31 cellular contexts compared by ENCODE assay signal in the genomic region with DNA sequence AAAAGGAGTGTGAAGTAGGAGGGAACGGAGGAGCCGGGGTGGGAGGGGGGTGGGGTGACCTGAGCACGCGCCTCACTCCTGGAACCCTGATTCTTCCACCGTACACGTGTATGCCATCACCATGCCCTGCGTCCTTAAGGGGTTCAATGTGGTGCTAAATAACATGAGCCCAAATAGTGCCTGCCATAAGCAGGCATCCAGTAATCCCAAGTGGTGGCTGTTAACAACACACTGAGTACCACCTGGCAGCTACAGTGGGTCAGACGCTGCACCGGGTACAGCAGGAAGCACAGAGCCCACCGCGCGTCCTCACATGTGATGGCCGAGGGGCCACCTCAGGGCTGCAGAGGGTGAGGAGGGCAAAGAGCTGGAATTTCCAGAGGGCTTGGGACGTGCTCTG.
"Had no signal": no experiment of that assay in that cellular context is flagged by ENCODE, and none has a peak within 500 bp of the region (broad histone marks: within the 10 kb centered on the region; RNA-seq: fewer than 3 reads in every experiment).

No MANE protein-coding gene starts in this region.

- ATAC-seq: naive thymus-derived CD4-positive, alpha-beta T cell; natural killer cell; psoas muscle; sciatic nerve; stimulated activated memory B cell treated with anti-CD40 and anti-IgM and Interleukin-4, amounts not matched to agents 10 μg/mL and 1 μg/mL and 100 μg/mL, for 72 hours; stimulated activated naive CD8-positive, alpha-beta T cell treated with anti-CD3 and anti-CD28 coated beads, Interleukin-15, amount 100 ng/mL, for 72 hours; stimulated activated naive CD8-positive, alpha-beta T cell treated with anti-CD3 and anti-CD28 coated beads, Interleukin-15, Interleukin-2, amounts not matched to agents 100 U/mL and 50 U/mL, for 24 hours had no signal

- H3K36me3 Mint-ChIP-seq: natural killer cell; neural progenitor cell; stimulated activated memory B cell treated with anti-CD40 and anti-IgM and Interleukin-4, amounts not matched to agents 10 μg/mL and 1 μg/mL and 100 μg/mL, for 72 hours; type B pancreatic cell had no signal

- H3K4me3 ChIP-seq: neural progenitor cell, ovary, psoas muscle, skin epidermis, smooth muscle cell, spleen, suprapubic skin, testis, tibial artery, transverse colon, vagina had no signal

- H3K36me3 ChIP-seq: neural progenitor cell, ovary, spleen, suprapubic skin, transverse colon, vagina had no signal

- H3K4me1 Mint-ChIP-seq: natural killer cell; nephron; stimulated activated memory B cell treated with anti-CD40 and anti-IgM and Interleukin-4, amounts not matched to agents 10 μg/mL and 1 μg/mL and 100 μg/mL, for 72 hours; stimulated activated naive CD8-positive, alpha-beta T cell treated with anti-CD3 and anti-CD28 coated beads, Interleukin-15, amount 100 ng/mL, for 72 hours had no signal

- H3K9me3 Mint-ChIP-seq: type B pancreatic cell had no signal

- H3K27ac Mint-ChIP-seq: naive thymus-derived CD4-positive, alpha-beta T cell; natural killer cell; nephron; neural progenitor cell; progenitor cell of endocrine pancreas; stimulated activated memory B cell treated with anti-CD40 and anti-IgM and Interleukin-4, amounts not matched to agents 10 μg/mL and 1 μg/mL and 100 μg/mL, for 72 hours; stimulated activated naive CD8-positive, alpha-beta T cell treated with anti-CD3 and anti-CD28 coated beads, Interleukin-15, amount 100 ng/mL, for 72 hours; type B pancreatic cell had no signal

- H3K27me3 ChIP-seq: neural progenitor cell, ovary, testis, transverse colon, vagina had no signal

- H3K9me3 ChIP-seq: psoas muscle, testis, vagina had no signal

- H3K4me1 ChIP-seq: parathyroid adenoma, psoas muscle, suprapubic skin, testis, tibial artery, vagina had no signal

- H3K4me2 ChIP-seq: neural progenitor cell, smooth muscle cell had no signal

- H3K4me3 Mint-ChIP-seq: natural killer cell; nephron; neural progenitor cell; stimulated activated memory B cell treated with anti-CD40 and anti-IgM and Interleukin-4, amounts not matched to agents 10 μg/mL and 1 μg/mL and 100 μg/mL, for 72 hours; stimulated activated naive CD8-positive, alpha-beta T cell treated with anti-CD3 and anti-CD28 coated beads, Interleukin-15, amount 100 ng/mL, for 72 hours; type B pancreatic cell had no signal

- FAIRE-seq: urothelium cell line had no signal

- H3K27ac ChIP-seq: neural progenitor cell, ovary, parathyroid adenoma, psoas muscle, skin epidermis, spleen, suprapubic skin, testis, tibial artery, transverse colon, vagina had no signal

- DNase-seq: naive thymus-derived CD4-positive, alpha-beta T cell; natural killer cell; occipital lobe; ovary; psoas muscle; right cardiac atrium; spleen; stimulated activated CD4-positive, alpha-beta T cell treated with anti-CD3 and anti-CD28 coated beads, Interleukin-12 subunit alpha, Interleukin-12 subunit beta, amount 100 ng/mL, for 4 hours; stimulated activated CD4-positive, alpha-beta T cell treated with anti-CD3 and anti-CD28 coated beads, Interleukin-1b, Interleukin-23, amount 100 ng/mL, for 48 hours; stimulated activated CD4-positive, alpha-beta T cell treated with anti-CD3 and anti-CD28 coated beads, Interleukin-4, amount 100 ng/mL, for 1 hour; stimulated activated CD4-positive, alpha-beta T cell treated with anti-CD3 and anti-CD28 coated beads, Interleukin-4, amount 100 ng/mL, for 4 hours; stimulated activated CD8-positive, alpha-beta memory T cell treated with anti-CD3 and anti-CD28 coated beads, Interleukin-4, amount 100 ng/mL, for 48 hours; stimulated activated naive CD4-positive, alpha-beta T cell; stimulated activated naive CD8-positive, alpha-beta T cell treated with anti-CD3 and anti-CD28 coated beads, Interleukin-15, amount 100 ng/mL, for 72 hours; stimulated activated naive CD8-positive, alpha-beta T cell treated with anti-CD3 and anti-CD28 coated beads, Interleukin-15, Interleukin-2, amounts not matched to agents 100 U/mL and 50 U/mL, for 24 hours; substantia nigra; testis; tibial artery; transverse colon had no signal
